ENCODE assay signal across 8 cellular contexts in genomic region chr14:93013368-93013719, GRCh38.
DNase-seq lines count a peak whose midpoint lies in the region; ATAC-seq and TF ChIP-seq lines count a peak whose summit lies in the region.

No MANE protein-coding gene starts in this region.

- H3K79me2 ChIP-seq in trophoblast cell (ENCODE audit: control insufficient read depth, insufficient read depth, low read length, poor library complexity) (no peaks in the 10 kb centered on the region), MM.1S (ENCODE audit: low read length) (no peaks in the 10 kb centered on the region)

- in situ Hi-C loops in KBM-7 (cut with MboI; ENCODE audit: low pct_unique_long_range_greater_than_20kb, low sequenced_read_pairs), result no loop called here
- in situ Hi-C loops in brain microvascular endothelial cell (cut with HindIII; ENCODE audit: low pct_ligation_motif_present, low sequenced_read_pairs), result no loop called here

- no peak overlapping the region for H4K91ac ChIP-seq in trophoblast cell (ENCODE audit: low read depth, low read length)

- no peak overlapping the region for H3K14ac ChIP-seq in trophoblast cell (ENCODE audit: low read length)

- WGBS in trophoblast cell (ENCODE audit: extremely low coverage, insufficient coverage, insufficient read length), result no CpG with 5 or more reads among the region's 3 CpGs

- no peaks in the 10 kb centered on the region for H3K4me1 ChIP-seq in trophoblast cell (ENCODE audit: control insufficient read depth in 1 of 2, insufficient read depth in 2 of 2, low read length in 2 of 2)
- H3K4me1 ChIP-seq in MM.1S (ENCODE audit: low read length), result no peaks in the 10 kb centered on the region

- no peak overlapping the region for H2BK5ac ChIP-seq in trophoblast cell (ENCODE audit: low read depth, low read length, poor library complexity)

- peaks cover 4% of the 10 kb centered on the region for H3K9me3 ChIP-seq in trophoblast cell (ENCODE audit: insufficient read depth, low read depth, low read length)
- H3K9me3 ChIP-seq in MM.1S (replicated peaks; ENCODE audit: insufficient read depth, low read length), result no peaks in the 10 kb centered on the region

- no peak overlapping the region for H3K4ac ChIP-seq in trophoblast cell (ENCODE audit: low read depth, low read length)

- H3K9me2 ChIP-seq in MM.1S (replicated peaks; ENCODE audit: insufficient read depth, low read length), result no peaks in the 10 kb centered on the region

- no peak overlapping the region for H3K9ac ChIP-seq in trophoblast cell (ENCODE audit: low read length)
- H3K9ac ChIP-seq in MM.1S (ENCODE audit: low read length), result no peak overlapping the region

- no peak for ATAC-seq in HG03520 (IDR thresholded peaks at IDR 0.05; ENCODE audit: unreplicated experiment)

- H4K8ac ChIP-seq in trophoblast cell (ENCODE audit: low read depth, low read length), result no peak overlapping the region

- no peak overlapping the region for H3K27ac ChIP-seq in brain microvascular endothelial cell
- H3K27ac ChIP-seq in trophoblast cell (ENCODE audit: low read depth, low read length), result peak overlapping the region; percentile 12
- H3K27ac ChIP-seq in MM.1S (ENCODE audit: low read length), result no peak overlapping the region

- DNase-seq in GM03348 (ENCODE audit: low spot score) (peak; percentile 94), KBM-7 (peak; percentile 44), brain microvascular endothelial cell (peak; percentile 55), trophoblast cell (no peak), MM.1S (no peak), iPS-NIHi7 (ENCODE audit: extremely low spot score) (no peak), HT-29 (ENCODE audit: low spot score) (no peak)

- H3K18ac ChIP-seq in trophoblast cell (ENCODE audit: low read length), result no peak overlapping the region

- H2AFZ ChIP-seq in trophoblast cell (ENCODE audit: insufficient read depth, low read length, poor library complexity), result no peak overlapping the region
- H2AFZ ChIP-seq in MM.1S (ENCODE audit: low read length), result no peak overlapping the region

- no peak overlapping the region for H2BK120ac ChIP-seq in trophoblast cell (ENCODE audit: insufficient read depth, low read length, poor library complexity)

- H3F3A ChIP-seq in MM.1S (ENCODE audit: insufficient read depth, low read length), result no peaks in the 10 kb centered on the region

- H3K36me3 ChIP-seq in brain microvascular endothelial cell (replicated peaks) (no peaks in the 10 kb centered on the region), trophoblast cell (ENCODE audit: control insufficient read depth in 1 of 2, insufficient read depth in 2 of 2, low read length in 2 of 2) (no peaks in the 10 kb centered on the region), MM.1S (replicated peaks; ENCODE audit: insufficient read depth, low read length) (no peaks in the 10 kb centered on the region)

- H3K4me2 ChIP-seq in trophoblast cell (ENCODE audit: low read length) (no peak overlapping the region), MM.1S (ENCODE audit: low read depth, low read length) (no peak overlapping the region)

- no peak for TF ChIP-seq CTCF in brain microvascular endothelial cell (IDR thresholded peaks at IDR 0.05; ENCODE audit: low read depth, low read length, missing control alignments)
- no peak for TF ChIP-seq CTCF in MM.1S (IDR thresholded peaks at IDR 0.05; ENCODE audit: low read length)

- H2BK12ac ChIP-seq in trophoblast cell (ENCODE audit: low read length), result no peak overlapping the region

- H4K20me1 ChIP-seq in MM.1S (ENCODE audit: insufficient read depth, low read length), result no peaks in the 10 kb centered on the region

- no peak overlapping the region for H3K4me3 ChIP-seq in brain microvascular endothelial cell (ENCODE audit: low read depth, low read length)
- H3K4me3 ChIP-seq in trophoblast cell (ENCODE audit: low read depth, low read length), result no peak overlapping the region
- no peak overlapping the region for H3K4me3 ChIP-seq in MM.1S (ENCODE audit: low read length)

- no peak overlapping the region for H4K12ac ChIP-seq in trophoblast cell (ENCODE audit: low read depth, low read length)

- no peak overlapping the region for H2AK5ac ChIP-seq in trophoblast cell (ENCODE audit: low read length)

- H3K23ac ChIP-seq in trophoblast cell (ENCODE audit: low read length), result no peak overlapping the region

- no peaks in the 10 kb centered on the region for H3K79me1 ChIP-seq in trophoblast cell (ENCODE audit: low read length)

- H3K27me3 ChIP-seq in brain microvascular endothelial cell (replicated peaks) (no peaks in the 10 kb centered on the region), trophoblast cell (ENCODE audit: insufficient read depth, low read length) (no peaks in the 10 kb centered on the region), MM.1S (replicated peaks; ENCODE audit: insufficient read depth, low read length) (no peaks in the 10 kb centered on the region)

Comparison
In these comparisons a context has a peak if more than half of its experiments do, and no peak if none do; other contexts are left out.
1. DNase-seq: peak in GM03348 (single experiment), KBM-7 (single experiment) and brain microvascular endothelial cell (single experiment); none in trophoblast cell (0 of 2), MM.1S (single experiment), iPS-NIHi7 (single experiment) and HT-29 (single experiment).